8 cellular contexts compared by ENCODE assay signal in genomic region chr11:65084598-65085375, GRCh38. TPM values are rescaled to one million over a fixed set of nuclear protein-coding genes. Genes with fewer than 3 reads are reported as not detected.
DNase-seq lines count a peak whose midpoint lies in the region; ATAC-seq and TF ChIP-seq lines count a peak whose summit lies in the region.

No MANE protein-coding gene starts in this region.

- H3K36me3 ChIP-seq in OCI-LY3 (replicated peaks; ENCODE audit: low read depth, low read length) (peaks cover 52% of the 10 kb centered on the region), esophagus (ENCODE audit: control insufficient read depth in 2 of 2, insufficient read depth in 2 of 2, low read length in 1 of 2) (peaks cover 19 to 29% of the 10 kb centered on the region in 2 donors), rectal smooth muscle tissue (ENCODE audit: control insufficient read depth, insufficient read depth, low read length) (peaks cover 11% of the 10 kb centered on the region)

- peak; percentile 17 for ATAC-seq in GM18505 (IDR thresholded peaks at IDR 0.05; ENCODE audit: unreplicated experiment)

- DNase-seq in stimulated activated CD4-positive, alpha-beta T cell treated with anti-CD3 and anti-CD28 coated beads, Interleukin-4, amount 100 ng/mL, for 24 hours = no peak
- DNase-seq in KG1 (lab: John Stamatoyannopoulos, UW) (no peak), NOMO-1 treated with dmso at 0.1 percent for 144 hours (lab: John Stamatoyannopoulos, UW; ENCODE audit: unreplicated experiment) (no peak), LoVo (ENCODE audit: low spot score) (no peak)

- peak overlapping the region; percentile 97 for H3K4me3 ChIP-seq in OCI-LY3 (ENCODE audit: low read length)
- peak overlapping the region; percentile 77 to 83 for H3K4me3 ChIP-seq in esophagus (ENCODE audit: low read depth in 1 of 2, low read length in 2 of 2)
- peak overlapping the region; percentile 75 for H3K4me3 ChIP-seq in rectal smooth muscle tissue (ENCODE audit: low read length)

- peaks cover 54% of the 10 kb centered on the region for H3K79me2 ChIP-seq in OCI-LY3 (ENCODE audit: low read length)

- H3K9me3 ChIP-seq in OCI-LY3 (ENCODE audit: insufficient read depth, low read length) (no peaks in the 10 kb centered on the region), esophagus (ENCODE audit: control insufficient read depth in 2 of 2, insufficient read depth in 1 of 2, low read depth in 1 of 2, low read length in 1 of 2) (no peaks in the 10 kb centered on the region)

- H4K20me1 ChIP-seq in OCI-LY3 (ENCODE audit: insufficient read depth, low read length) = peaks cover 3% of the 10 kb centered on the region; the same call in 1 of the 2 replicates

- TF ChIP-seq POLR2A in GM18505 (IDR thresholded peaks at IDR 0.05; ENCODE audit: borderline replicate concordance, extremely low read depth, insufficient read depth, insufficient read length) = no peak

- 0 out of 2 replicates have a peak overlapping the region, but pooled peaks have one; percentile 76 for H2AFZ ChIP-seq in OCI-LY3 (ENCODE audit: low read depth, low read length)

- TF ChIP-seq CTCF in OCI-LY3 (IDR thresholded peaks at IDR 0.05; ENCODE audit: low read depth, low read length) = no peak

- 39 to 43% methylated on average over 23 of the region's 23 CpGs for WGBS in esophagus, 2 donors

- H3K27ac ChIP-seq in OCI-LY3 (ENCODE audit: low read length) (peak overlapping the region; percentile 74), esophagus (ENCODE audit: low read depth in 2 of 2, low read length in 1 of 2) (peak overlapping the region; percentile 98), rectal smooth muscle tissue (ENCODE audit: low read depth, low read length) (peak overlapping the region; percentile 91)

- H3K4me2 ChIP-seq in OCI-LY3 (ENCODE audit: low read length) = peak overlapping the region; percentile 99

- H3K27me3 ChIP-seq in OCI-LY3 (ENCODE audit: low read depth, low read length) (no peaks in the 10 kb centered on the region), esophagus (ENCODE audit: control insufficient read depth in 1 of 2, insufficient read depth in 2 of 2, low read length in 2 of 2) (no peaks in the 10 kb centered on the region), rectal smooth muscle tissue (ENCODE audit: control insufficient read depth, insufficient read depth, low read length) (no peaks in the 10 kb centered on the region)

- peak overlapping the region; percentile 97 for H3K9ac ChIP-seq in OCI-LY3 (ENCODE audit: low read length)
- peak overlapping the region; percentile 88 for H3K9ac ChIP-seq in rectal smooth muscle tissue (ENCODE audit: low read length)

- H3K4me1 ChIP-seq in OCI-LY3 (ENCODE audit: low read length) = peaks cover 16% of the 10 kb centered on the region
- peaks cover 0 to 3% of the 10 kb centered on the region in 2 donors for H3K4me1 ChIP-seq in esophagus (ENCODE audit: control insufficient read depth in 2 of 2, insufficient read depth in 2 of 2, low read length in 1 of 2)
- H3K4me1 ChIP-seq in rectal smooth muscle tissue (ENCODE audit: control insufficient read depth, insufficient read depth, low read length) = peaks cover 4% of the 10 kb centered on the region

RNA-seq across cellular contexts. Expression of gene ZFPL1, which starts 0.8 kb away (rescaled TPM):
- 10 to 100 TPM; 30.6 to 30.9 TPM for polyA plus RNA-seq in esophagus

RNA-seq across cellular contexts. Expression of gene CDCA5, which starts 0.9 kb away (rescaled TPM):
- 1 to 10 TPM; 4.3 to 8.8 TPM for polyA plus RNA-seq in esophagus

RNA-seq across cellular contexts. Expression of gene VPS51, which starts 11.2 kb away (rescaled TPM):
- polyA plus RNA-seq in esophagus = 10 to 100 TPM; 62.3 to 70.4 TPM

RNA-seq across cellular contexts. Expression of gene NAALADL1, which starts 26.4 kb away (rescaled TPM):
- polyA plus RNA-seq in esophagus = 1 to 10 TPM; 3.0 to 6.0 TPM

RNA-seq across cellular contexts. Expression of gene TM7SF2, which starts 26.9 kb away (rescaled TPM):
- polyA plus RNA-seq in esophagus = 10 to 100 TPM; 48.3 to 68.3 TPM
